Comparison of ENCODE assay signal across 9 cellular contexts in genomic region chr4:123506311-123506685, GRCh38.
DNase-seq lines count a peak whose midpoint lies in the region; ATAC-seq, FAIRE-seq and TF ChIP-seq lines count a peak whose summit lies in the region.
"Had no signal": no experiment of that assay in that cellular context is flagged by ENCODE, and none has a peak within 500 bp of the region (broad histone marks: within the 10 kb centered on the region; RNA-seq: fewer than 3 reads in every experiment).

No MANE protein-coding gene starts in this region.

- FAIRE-seq in D721Med (lab: Jason Lieb, UNC) = no peak

- peak overlapping the region; percentile 66 for H3K9ac ChIP-seq in endodermal cell (ENCODE audit: extremely low read depth, low read length, poor library complexity, severe bottlenecking)

- H3K4me1 Mint-ChIP-seq in endodermal cell (peaks cover 28% of the 10 kb centered on the region), natural killer cell (peaks cover 11 to 12% of the 10 kb centered on the region in 2 donors)

- 71 to 77% methylated on average over 9 of the region's 9 CpGs for WGBS in heart right ventricle, 2 donors
- 28 to 34% methylated on average over 8 to 9 of the region's 9 CpGs for WGBS in endodermal cell (ENCODE audit: insufficient coverage in 1 of 2, insufficient read length in 1 of 2), 2 experiments

- no peaks in the 10 kb centered on the region for H3K36me3 ChIP-seq in heart right ventricle
- H3K36me3 ChIP-seq in endodermal cell (ENCODE audit: control insufficient read depth, insufficient read depth, low read length) = no peaks in the 10 kb centered on the region
- H3K36me3 ChIP-seq in vagina = no peaks in the 10 kb centered on the region

- peak overlapping the region; percentile 99 for H3K27ac Mint-ChIP-seq in endodermal cell
- no peak overlapping the region for H3K27ac Mint-ChIP-seq in natural killer cell

- H3K4me3 Mint-ChIP-seq in endodermal cell (peak overlapping the region; percentile 66), natural killer cell (peak overlapping the region; percentile 21)

- TF ChIP-seq CTCF in heart right ventricle (IDR thresholded peaks at IDR 0.05) (no peak), endodermal cell (conservative IDR thresholded peaks at IDR 0.05) (no peak), natural killer cell (IDR thresholded peaks at IDR 0.05) (no peak), vagina (IDR thresholded peaks at IDR 0.05) (no peak), D721Med (IDR thresholded peaks at IDR 0.05; ENCODE audit: insufficient read depth, missing control alignments) (no peak)

- H3K36me3 Mint-ChIP-seq in endodermal cell (ENCODE audit: low read depth) (no peaks in the 10 kb centered on the region), natural killer cell (no peaks in the 10 kb centered on the region)

- H3K27me3 ChIP-seq in heart right ventricle = peaks cover 0 to 17% (median 0%) of the 10 kb centered on the region in 7 donors
- peaks cover 5% of the 10 kb centered on the region for H3K27me3 ChIP-seq in endodermal cell (ENCODE audit: control insufficient read depth, insufficient read depth, low read length, poor library complexity, severe bottlenecking)
- H3K27me3 ChIP-seq in vagina = no peaks in the 10 kb centered on the region

- TF ChIP-seq POLR2A in vagina (IDR thresholded peaks at IDR 0.05) = no peak

- H3K4me3 ChIP-seq in heart right ventricle = peak overlapping the region in 9 of 10 donors; percentile 49 to 70 (median 62)
- H3K4me3 ChIP-seq in endodermal cell (ENCODE audit: low read length) = peak overlapping the region; percentile 72
- H3K4me3 ChIP-seq in vagina = peak overlapping the region; percentile 54 to 70

- H3K27me3 Mint-ChIP-seq in endodermal cell (ENCODE audit: insufficient read depth) = peaks cover 5% of the 10 kb centered on the region
- peaks cover 9 to 14% of the 10 kb centered on the region in 2 donors for H3K27me3 Mint-ChIP-seq in natural killer cell (ENCODE audit: low read depth in 2 of 2)

- peak overlapping the region in 9 of 10 donors; percentile 56 to 87 (median 77) for H3K27ac ChIP-seq in heart right ventricle
- H3K27ac ChIP-seq in endodermal cell (ENCODE audit: low read depth, low read length) = peak overlapping the region; percentile 95
- no peak overlapping the region for H3K27ac ChIP-seq in vagina

- intact Hi-C loops in heart right ventricle (cut with DNase I) = loop anchor here in 3 of 10 donors (5.0 to 10.0 kb wide), 2 partner anchors 99 to 101 kb away; no protein-coding TSS in a partner anchor
- intact Hi-C loops in Right ventricle myocardium inferior (cut with DNase I) = no loop called here
- intact Hi-C loops in natural killer cell (cut with micrococcal nuclease) = loop anchor here (2.0 kb wide), 1 partner anchor 25 kb away; no protein-coding TSS in a partner anchor
- intact Hi-C loops in vagina (cut with DNase I) = no loop called here

- no peak for ATAC-seq in heart right ventricle
- ATAC-seq in Right ventricle myocardium inferior = no peak
- ATAC-seq in natural killer cell = no peak

- no peak for DNase-seq in heart right ventricle
- DNase-seq in Right ventricle myocardium inferior (ENCODE audit: missing footprints) = no peak
- peak; percentile 72 for DNase-seq in endodermal cell
- DNase-seq in natural killer cell = no peak
- no peak for DNase-seq in vagina (ENCODE audit: extremely low spot score in 2 of 2)
- no peak for DNase-seq in D721Med (ENCODE audit: insufficient read length, low spot score)
- DNase-seq in C1 segment of cervical spinal cord (lab: John Stamatoyannopoulos, UW) = no peak
- no peak for DNase-seq in OCI-M2 (lab: John Stamatoyannopoulos, UW; ENCODE audit: unreplicated experiment)
- DNase-seq: activated gamma-delta T cell had no signal

- H3K4me1 ChIP-seq in heart right ventricle (peaks cover 0 to 16% (median 5%) of the 10 kb centered on the region in 9 donors), endodermal cell (ENCODE audit: control insufficient read depth, insufficient read depth, low read length) (peaks cover 3% of the 10 kb centered on the region), vagina (peaks cover 8% of the 10 kb centered on the region)

- H3K9me3 Mint-ChIP-seq in endodermal cell (peaks cover 18% of the 10 kb centered on the region), natural killer cell (no peaks in the 10 kb centered on the region)

- H3K9me3 ChIP-seq in heart right ventricle = peaks cover 0 to under 1% (median 0%) of the 10 kb centered on the region in 11 donors
- peaks cover 4% of the 10 kb centered on the region for H3K9me3 ChIP-seq in endodermal cell (ENCODE audit: control insufficient read depth, low read length)
- no peaks in the 10 kb centered on the region for H3K9me3 ChIP-seq in vagina
